8 cellular contexts compared by ENCODE assay signal in the genomic region with DNA sequence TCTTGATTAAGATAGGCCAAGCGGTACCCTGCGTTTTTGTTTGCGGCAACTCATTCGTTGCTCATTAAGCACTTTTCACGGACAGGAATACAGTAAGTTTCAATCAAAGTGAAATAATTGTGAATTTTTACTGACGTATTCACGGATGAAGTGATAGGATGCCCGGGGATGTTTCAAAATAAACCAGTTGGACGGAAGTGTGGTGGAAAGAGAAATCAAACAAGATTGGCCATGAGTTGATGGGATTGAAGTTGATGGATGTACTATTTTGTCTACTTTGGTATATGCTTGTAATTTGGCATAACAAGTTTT. TPM values are rescaled to one million over a fixed set of nuclear protein-coding genes. Genes with fewer than 3 reads are reported as not detected.
DNase-seq lines count a peak whose midpoint lies in the region; ATAC-seq, FAIRE-seq and TF ChIP-seq lines count a peak whose summit lies in the region.

No MANE protein-coding gene starts in this region.

- H3K27ac ChIP-seq in pancreas = no peak overlapping the region

- no peak for ATAC-seq in pancreas
- no peak for ATAC-seq in HG03354 (IDR thresholded peaks at IDR 0.05; ENCODE audit: poor library complexity, severe bottlenecking, unreplicated experiment)

- H3K4me3 ChIP-seq in NT2/D1 (ENCODE audit: insufficient read length, low read depth) (peak overlapping the region; percentile 95), epithelial cell of esophagus (ENCODE audit: low read length) (peak overlapping the region; percentile 95), pancreas (peak overlapping the region; percentile 58 to 95 (median 72))

- H3K27me3 ChIP-seq in NT2/D1 (ENCODE audit: insufficient read depth, insufficient read length) (no peaks in the 10 kb centered on the region), pancreas (no peaks in the 10 kb centered on the region)

- TF ChIP-seq CTCF in epithelial cell of esophagus (IDR thresholded peaks at IDR 0.05; ENCODE audit: insufficient read depth, low read depth, low read length, missing control alignments) (no peak), pancreas (IDR thresholded peaks at IDR 0.05) (no peak)

- FAIRE-seq in pancreas (lab: Jason Lieb, UNC) = no peak

- H3K36me3 ChIP-seq in NT2/D1 (ENCODE audit: insufficient read depth, insufficient read length, low read length) (peaks cover 33% of the 10 kb centered on the region), pancreas (no peaks in the 10 kb centered on the region)

- peak overlapping the region; percentile 99 for H3K9ac ChIP-seq in NT2/D1 (ENCODE audit: insufficient read length, low read depth)

- H3K4me1 ChIP-seq in NT2/D1 (ENCODE audit: insufficient read depth, insufficient read length) = peaks cover 12% of the 10 kb centered on the region
- H3K4me1 ChIP-seq in pancreas = peaks cover 0 to 9% (median 3%) of the 10 kb centered on the region in 3 donors

- WGBS in pancreas, 2 donors = 1 to 2% methylated on average over 9 of the region's 9 CpGs

- H3K9me3 ChIP-seq in NT2/D1 (ENCODE audit: insufficient read depth, low read length) (no peaks in the 10 kb centered on the region), pancreas (no peaks in the 10 kb centered on the region)

- in situ Hi-C loops in ACHN (cut with HindIII; ENCODE audit: low pct_ligation_motif_present, low pct_unique_long_range_greater_than_20kb, low sequenced_read_pairs) = no loop called here

- intact Hi-C loops in pancreas (cut with DNase I) = no loop called here

- peak; percentile 17 for DNase-seq in EH (ENCODE audit: low read depth)
- DNase-seq in NT2/D1 (ENCODE audit: low read depth, low spot score) = no peak
- peak; percentile 20 for DNase-seq in epithelial cell of esophagus (ENCODE audit: low read depth)
- DNase-seq in pancreas = no peak
- no peak for DNase-seq in erythroblast (lab: John Stamatoyannopoulos, UW)
- no peak for DNase-seq in ACHN
- no peak for DNase-seq in NCI-H2081 (lab: John Stamatoyannopoulos, UW)

- no peak for TF ChIP-seq POLR2A in erythroblast (IDR thresholded peaks at IDR 0.05; ENCODE audit: low read length)

RNA-seq across cellular contexts. Expression of a gene that starts 0.5 kb away (rescaled TPM):
- total RNA-seq in pancreas = 1 to 10 TPM; 3.0 to 5.9 (median 3.7) TPM
- 1 to 10 TPM; 5.4 to 7.9 TPM for polyA plus RNA-seq in pancreas

Comparison
In these comparisons a context has a peak if more than half of its experiments do, and no peak if none do; other contexts are left out.
1. DNase-seq: peak in EH (single experiment) and epithelial cell of esophagus (single experiment); none in NT2/D1 (single experiment), pancreas (0 of 6), erythroblast (0 of 2), ACHN (single experiment) and NCI-H2081 (0 of 2).
2. Peak in every context shown above with its lines, with median percentiles within 50 percentile points of each other: H3K4me3 ChIP-seq.